Comparison of ENCODE assay signal across 24 cellular contexts in genomic region chr5:151961557-151961956, GRCh38. TPM values are rescaled to one million over a fixed set of nuclear protein-coding genes. Genes with fewer than 3 reads are reported as not detected.
DNase-seq lines count a peak whose midpoint lies in the region; ATAC-seq and TF ChIP-seq lines count a peak whose summit lies in the region.
"Had no signal": no experiment of that assay in that cellular context is flagged by ENCODE, and none has a peak within 500 bp of the region (broad histone marks: within the 10 kb centered on the region; RNA-seq: fewer than 3 reads in every experiment).

No MANE protein-coding gene starts in this region.

- intact Hi-C loops in esophagus muscularis mucosa (cut with DNase I) = no loop called here

- WGBS in esophagus muscularis mucosa = 60% methylated on average over 2 of the region's 2 CpGs
- WGBS in gastroesophageal sphincter (ENCODE audit: low coverage in 1 of 2), 2 donors = 19 to 88% methylated on average over 2 of the region's 2 CpGs

- TF ChIP-seq POLR2A in esophagus muscularis mucosa (IDR thresholded peaks at IDR 0.05; ENCODE audit: low read depth) (no peak), gastroesophageal sphincter (IDR thresholded peaks at IDR 0.05) (no peak)

- DNase-seq in HT1080 (ENCODE audit: low read depth) (peak; percentile 19), WTC11 (ENCODE audit: low spot score) (no peak), esophagus muscularis mucosa (ENCODE audit: extremely low spot score) (peak; percentile 34), NCI-H2171 treated with DMSO at 0.1 percent for 48 hours (lab: John Stamatoyannopoulos, UW) (no peak), SHP77 treated with DMSO at 0.1 percent for 48 hours (lab: John Stamatoyannopoulos, UW) (no peak)
- DNase-seq: ACHN; Caco-2; CD4-positive, alpha-beta memory T cell; DMS 273 treated with DMSO at 0.1 percent for 48 hours; DMS79 treated with DMSO at 0.1 percent for 48 hours; NCI-H187 treated with DMSO at 0.1 percent for 48 hours; NCI-H2227 treated with DMSO at 0.1 percent for 48 hours; NCI-H510A; NCI-H748 treated with DMSO at 0.1 percent for 48 hours; OCI-M1 had no signal

- H3K4me3 Mint-ChIP-seq in WTC11 = no peak overlapping the region
- H3K4me3 Mint-ChIP-seq: CD4-positive, alpha-beta memory T cell; IgD-negative memory B cell had no signal

- CTCF ChIA-PET in WTC11 (lab: Charles Lee) = interaction anchor here (0.8 kb wide), 1 partner anchor 45 kb away, joined by 3 read pairs; no protein-coding TSS in a partner anchor

- H3K4me1 ChIP-seq in esophagus muscularis mucosa (no peaks in the 10 kb centered on the region), gastroesophageal sphincter (no peaks in the 10 kb centered on the region)
- H3K4me1 ChIP-seq: Caco-2 had no signal

- peaks cover 4% of the 10 kb centered on the region for H3K9me3 Mint-ChIP-seq in WTC11

- POLR2A ChIA-PET in WTC11 (lab: Charles Lee) = no interaction called here

- H3K4me3 ChIP-seq in esophagus muscularis mucosa (no peak overlapping the region), gastroesophageal sphincter (no peak overlapping the region)
- H3K4me3 ChIP-seq: BLaER1 treated with 17β-estradiol and CSF1 and Interleukin-3, amounts not matched to agents 10 nM and 100 nM; GM12878 had no signal

- H3K36me3 Mint-ChIP-seq in WTC11 = no peaks in the 10 kb centered on the region
- H3K36me3 Mint-ChIP-seq: CD4-positive, alpha-beta memory T cell had no signal

- TF ChIP-seq CTCF in WTC11 (IDR thresholded peaks at IDR 0.05) = no peak
- TF ChIP-seq CTCF in esophagus muscularis mucosa (IDR thresholded peaks at IDR 0.05) = no peak
- TF ChIP-seq CTCF in gastroesophageal sphincter (IDR thresholded peaks at IDR 0.05) = no peak

- H3K27ac ChIP-seq in esophagus muscularis mucosa (replicated peaks in 1 of 4) (no peak overlapping the region), gastroesophageal sphincter (no peak overlapping the region)
- H3K27ac ChIP-seq: BLaER1 treated with 17β-estradiol and CSF1 and Interleukin-3, amounts not matched to agents 10 nM and 100 nM had no signal

- TF ChIP-seq EP300 in esophagus muscularis mucosa (IDR thresholded peaks at IDR 0.05) = no peak
- TF ChIP-seq EP300 in gastroesophageal sphincter (IDR thresholded peaks at IDR 0.05) = no peak

- H3K27ac Mint-ChIP-seq in WTC11 = no peak overlapping the region
- H3K27ac Mint-ChIP-seq: IgD-negative memory B cell had no signal

- ATAC-seq in WTC11 (no peak; the same call in 1 of the 2 replicates), gastroesophageal sphincter (no peak), GM21360 (IDR thresholded peaks at IDR 0.05; ENCODE audit: unreplicated experiment) (no peak)
- ATAC-seq: GM12878, HCT116, Right ventricle myocardium inferior had no signal

- H3K4me1 Mint-ChIP-seq in WTC11 = peaks cover 18% of the 10 kb centered on the region

- H3K27me3 Mint-ChIP-seq in WTC11 (ENCODE audit: low read depth) = no peaks in the 10 kb centered on the region; the same call in 1 of the 2 replicates
- H3K27me3 Mint-ChIP-seq: CD4-positive, alpha-beta memory T cell had no signal

- no peaks in the 10 kb centered on the region for H3K27me3 ChIP-seq in esophagus muscularis mucosa
- no peaks in the 10 kb centered on the region for H3K27me3 ChIP-seq in gastroesophageal sphincter
- H3K27me3 ChIP-seq: BLaER1 treated with 17β-estradiol and CSF1 and Interleukin-3, amounts not matched to agents 10 nM and 100 nM had no signal

- no peaks in the 10 kb centered on the region for H3K9me3 ChIP-seq in esophagus muscularis mucosa
- H3K9me3 ChIP-seq in gastroesophageal sphincter = no peaks in the 10 kb centered on the region
- H3K9me3 ChIP-seq: Caco-2 had no signal

- H3K36me3 ChIP-seq in esophagus muscularis mucosa (no peaks in the 10 kb centered on the region), gastroesophageal sphincter (no peaks in the 10 kb centered on the region)
- H3K36me3 ChIP-seq: BLaER1 treated with 17β-estradiol and CSF1 and Interleukin-3, amounts not matched to agents 10 nM and 100 nM had no signal

TF ChIP-seq in WTC11, 78 proteins besides CTCF, POLR2A, EP300 and RAD21:
- TF ChIP-seq, protein P1, sequence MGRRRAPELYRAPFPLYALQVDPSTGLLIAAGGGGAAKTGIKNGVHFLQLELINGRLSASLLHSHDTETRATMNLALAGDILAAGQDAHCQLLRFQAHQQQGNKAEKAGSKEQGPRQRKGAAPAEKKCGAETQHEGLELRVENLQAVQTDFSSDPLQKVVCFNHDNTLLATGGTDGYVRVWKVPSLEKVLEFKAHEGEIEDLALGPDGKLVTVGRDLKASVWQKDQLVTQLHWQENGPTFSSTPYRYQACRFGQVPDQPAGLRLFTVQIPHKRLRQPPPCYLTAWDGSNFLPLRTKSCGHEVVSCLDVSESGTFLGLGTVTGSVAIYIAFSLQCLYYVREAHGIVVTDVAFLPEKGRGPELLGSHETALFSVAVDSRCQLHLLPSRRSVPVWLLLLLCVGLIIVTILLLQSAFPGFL (CRISPR knock-in tag; IDR thresholded peaks at IDR 0.05; ENCODE audit: borderline replicate concordance) = no peak
- TF ChIP-seq ZNF423 (CRISPR knock-in tag; IDR thresholded peaks at IDR 0.05) (peak; percentile 96), FOXK1 (CRISPR knock-in tag; IDR thresholded peaks at IDR 0.05) (no peak)

RNA-seq across cellular contexts. Expression of gene GLRA1, which starts 36.9 kb away (rescaled TPM):
- not detected in 2 replicates for total RNA-seq in HT1080 (2014; rRNA removed; shearing (Covaris generic))
- not detected in 2 replicates for polyA plus RNA-seq in HT1080 (2015; cell fraction: cytosol; rRNA removed)
- not detected in 2 replicates for polyA plus RNA-seq in HT1080 (2015; cell fraction: nucleus; rRNA removed)
- not detected in 3 replicates for total RNA-seq in WTC11 (2021)
- total RNA-seq in esophagus muscularis mucosa = not detected
- not detected for total RNA-seq in gastroesophageal sphincter
- total RNA-seq: Caco-2; CD4-positive, alpha-beta memory T cell; GM12878; H1; M059J; Right ventricle myocardium inferior had no signal
- polyA plus RNA-seq: CD4-positive, alpha-beta memory T cell; GM12878; H1; IgD-negative memory B cell had no signal

Comparison
In these comparisons a context has a peak if more than half of its experiments do, and no peak if none do; other contexts are left out.
1. DNase-seq: peak in HT1080 (single experiment) and esophagus muscularis mucosa (single experiment); none in WTC11 (single experiment), NCI-H2171 treated with DMSO at 0.1 percent for 48 hours (single experiment) and SHP77 treated with DMSO at 0.1 percent for 48 hours (single experiment).